ENCODE assay signal across 9 cellular contexts in the genomic region with DNA sequence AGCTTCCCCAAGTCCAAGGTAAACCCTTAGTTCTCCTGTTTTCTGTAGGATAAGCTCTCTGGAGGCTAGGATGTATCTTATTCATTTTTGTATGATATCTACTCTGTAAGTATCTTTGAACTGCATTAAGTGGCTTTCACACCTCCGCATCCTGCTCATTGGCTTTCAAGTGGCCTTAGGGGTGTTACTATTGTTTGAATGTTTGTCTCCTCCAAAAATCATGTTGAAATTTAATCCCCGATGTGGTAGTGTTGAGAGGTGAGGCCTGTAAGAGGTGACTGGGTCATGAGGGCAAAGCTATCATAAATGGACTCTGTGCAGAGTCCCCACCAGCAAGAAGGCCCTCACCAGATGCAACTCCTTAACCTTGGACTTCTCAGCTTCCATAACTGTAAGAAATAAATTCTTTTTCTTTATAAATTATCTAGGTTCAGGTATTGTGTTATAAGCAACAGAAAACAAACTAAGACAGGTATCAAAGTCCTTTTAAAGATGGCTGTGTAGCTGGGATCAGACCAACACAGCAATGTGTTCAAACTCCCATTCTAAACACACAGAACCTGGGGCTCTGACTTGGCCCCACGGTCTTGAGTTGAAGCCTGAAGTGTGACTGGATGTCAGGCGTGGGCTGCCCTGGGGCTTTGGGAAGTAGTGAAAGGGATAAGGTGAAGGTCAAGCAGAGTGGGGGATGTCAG. TPM values are rescaled to one million over a fixed set of nuclear protein-coding genes. Genes with fewer than 3 reads are reported as not detected.
DNase-seq lines count a peak whose midpoint lies in the region; ATAC-seq lines count a peak whose summit lies in the region.
"Had no signal": no experiment of that assay in that cellular context is flagged by ENCODE, and none has a peak within 500 bp of the region (broad histone marks: within the 10 kb centered on the region; RNA-seq: fewer than 3 reads in every experiment).

No MANE protein-coding gene starts in this region.

- intact Hi-C loops in dendritic cell treated with granulocyte-macrophage colony-stimulating factor and Interleukin-4, amounts not matched to agents 40 ng/mL and 50 ng/mL, for 4 days (cut with micrococcal nuclease): no loop called here

- no peaks in the 10 kb centered on the region for H3K36me3 Mint-ChIP-seq in activated CD8-positive, alpha-beta memory T cell treated with anti-CD3 and anti-CD28 coated beads, Interleukin-2, amount 10 ng/mL, durations not matched to agents 7 days and 5 days
- peaks cover 69% of the 10 kb centered on the region for H3K36me3 Mint-ChIP-seq in dendritic cell treated with granulocyte-macrophage colony-stimulating factor and Interleukin-4, amounts not matched to agents 40 ng/mL and 50 ng/mL, for 4 days (ENCODE audit: low read depth)
- peaks cover 0 to 1% of the 10 kb centered on the region in 2 donors for H3K36me3 Mint-ChIP-seq in stimulated activated naive B cell treated with anti-CD40 and anti-IgM and Interleukin-4, amounts not matched to agents 10 μg/mL and 1 μg/mL and 100 μg/mL, for 72 hours

- no peak overlapping the region for H3K27ac Mint-ChIP-seq in activated CD8-positive, alpha-beta memory T cell treated with anti-CD3 and anti-CD28 coated beads, Interleukin-2, amount 10 ng/mL, durations not matched to agents 7 days and 5 days
- H3K27ac Mint-ChIP-seq in dendritic cell treated with granulocyte-macrophage colony-stimulating factor and Interleukin-4, amounts not matched to agents 40 ng/mL and 50 ng/mL, for 4 days: peak overlapping the region; percentile 93
- peak overlapping the region; percentile 33 for H3K27ac Mint-ChIP-seq in stimulated activated naive B cell treated with anti-CD40 and anti-IgM and Interleukin-4, amounts not matched to agents 10 μg/mL and 1 μg/mL and 100 μg/mL, for 72 hours

- CTCF ChIA-PET in activated CD8-positive, alpha-beta memory T cell treated with anti-CD3 and anti-CD28 coated beads, Interleukin-2, amount 10 ng/mL, durations not matched to agents 7 days and 5 days (lab: Charles Lee): no interaction called here

- DNase-seq in activated CD8-positive, alpha-beta memory T cell treated with anti-CD3 and anti-CD28 coated beads, Interleukin-2, amount 10 ng/mL, durations not matched to agents 7 days and 5 days: no peak
- DNase-seq in activated CD8-positive, alpha-beta memory T cell treated with anti-CD3 and anti-CD28 coated beads, Interleukin-2, amount 50 U/mL, for 4 hours: no peak
- no peak for DNase-seq in stimulated activated naive B cell treated with anti-CD40 and anti-IgM and Interleukin-4, amounts not matched to agents 10 μg/mL and 1 μg/mL and 100 μg/mL, for 72 hours
- no peak for DNase-seq in iPS-NIHi7 (ENCODE audit: extremely low spot score)
- DNase-seq in NCI-H526 treated with DMSO at 0.1 percent for 48 hours (lab: John Stamatoyannopoulos, UW): no peak
- no peak for DNase-seq in OCI-M2 (lab: John Stamatoyannopoulos, UW; ENCODE audit: unreplicated experiment)

- H3K4me3 Mint-ChIP-seq in activated CD8-positive, alpha-beta memory T cell treated with anti-CD3 and anti-CD28 coated beads, Interleukin-2, amount 10 ng/mL, durations not matched to agents 7 days and 5 days: no peak overlapping the region
- peak overlapping the region; percentile 13 for H3K4me3 Mint-ChIP-seq in dendritic cell treated with granulocyte-macrophage colony-stimulating factor and Interleukin-4, amounts not matched to agents 40 ng/mL and 50 ng/mL, for 4 days
- H3K4me3 Mint-ChIP-seq in stimulated activated naive B cell treated with anti-CD40 and anti-IgM and Interleukin-4, amounts not matched to agents 10 μg/mL and 1 μg/mL and 100 μg/mL, for 72 hours: peak overlapping the region; percentile 11 to 14
- H3K4me3 Mint-ChIP-seq: neural crest cell had no signal

- ATAC-seq in activated CD8-positive, alpha-beta memory T cell treated with anti-CD3 and anti-CD28 coated beads, Interleukin-2, amount 10 ng/mL, durations not matched to agents 7 days and 5 days: peak; percentile 20
- peak; percentile 27 for ATAC-seq in HG03354 (IDR thresholded peaks at IDR 0.05; ENCODE audit: poor library complexity, severe bottlenecking, unreplicated experiment)
- ATAC-seq in stimulated activated naive B cell treated with anti-CD40 and anti-IgM and Interleukin-4, amounts not matched to agents 10 μg/mL and 1 μg/mL and 100 μg/mL, for 72 hours (replicated peaks): peak; percentile 9 to 10

- peaks cover 16% of the 10 kb centered on the region for H3K4me1 Mint-ChIP-seq in activated CD8-positive, alpha-beta memory T cell treated with anti-CD3 and anti-CD28 coated beads, Interleukin-2, amount 10 ng/mL, durations not matched to agents 7 days and 5 days
- H3K4me1 Mint-ChIP-seq in dendritic cell treated with granulocyte-macrophage colony-stimulating factor and Interleukin-4, amounts not matched to agents 40 ng/mL and 50 ng/mL, for 4 days (ENCODE audit: low read depth): peaks cover 82% of the 10 kb centered on the region
- peaks cover 21 to 48% of the 10 kb centered on the region in 2 donors for H3K4me1 Mint-ChIP-seq in stimulated activated naive B cell treated with anti-CD40 and anti-IgM and Interleukin-4, amounts not matched to agents 10 μg/mL and 1 μg/mL and 100 μg/mL, for 72 hours

- H3K9me3 Mint-ChIP-seq in activated CD8-positive, alpha-beta memory T cell treated with anti-CD3 and anti-CD28 coated beads, Interleukin-2, amount 10 ng/mL, durations not matched to agents 7 days and 5 days (ENCODE audit: low read depth): no peaks in the 10 kb centered on the region
- H3K9me3 Mint-ChIP-seq in dendritic cell treated with granulocyte-macrophage colony-stimulating factor and Interleukin-4, amounts not matched to agents 40 ng/mL and 50 ng/mL, for 4 days: no peaks in the 10 kb centered on the region
- no peaks in the 10 kb centered on the region for H3K9me3 Mint-ChIP-seq in stimulated activated naive B cell treated with anti-CD40 and anti-IgM and Interleukin-4, amounts not matched to agents 10 μg/mL and 1 μg/mL and 100 μg/mL, for 72 hours

- H3K27me3 Mint-ChIP-seq in activated CD8-positive, alpha-beta memory T cell treated with anti-CD3 and anti-CD28 coated beads, Interleukin-2, amount 10 ng/mL, durations not matched to agents 7 days and 5 days: no peaks in the 10 kb centered on the region
- no peaks in the 10 kb centered on the region for H3K27me3 Mint-ChIP-seq in dendritic cell treated with granulocyte-macrophage colony-stimulating factor and Interleukin-4, amounts not matched to agents 40 ng/mL and 50 ng/mL, for 4 days
- H3K27me3 Mint-ChIP-seq in stimulated activated naive B cell treated with anti-CD40 and anti-IgM and Interleukin-4, amounts not matched to agents 10 μg/mL and 1 μg/mL and 100 μg/mL, for 72 hours: no peaks in the 10 kb centered on the region

RNA-seq across cellular contexts. Expression of a gene that starts 25.9 kb away (rescaled TPM):
- 1 to 10 TPM; 1.7 to 3.9 TPM for total RNA-seq in activated CD8-positive, alpha-beta memory T cell treated with anti-CD3 and anti-CD28 coated beads, Interleukin-2, amount 10 ng/mL, durations not matched to agents 7 days and 5 days
